Comparison of ENCODE assay signal across 8 cellular contexts in the genomic region with DNA sequence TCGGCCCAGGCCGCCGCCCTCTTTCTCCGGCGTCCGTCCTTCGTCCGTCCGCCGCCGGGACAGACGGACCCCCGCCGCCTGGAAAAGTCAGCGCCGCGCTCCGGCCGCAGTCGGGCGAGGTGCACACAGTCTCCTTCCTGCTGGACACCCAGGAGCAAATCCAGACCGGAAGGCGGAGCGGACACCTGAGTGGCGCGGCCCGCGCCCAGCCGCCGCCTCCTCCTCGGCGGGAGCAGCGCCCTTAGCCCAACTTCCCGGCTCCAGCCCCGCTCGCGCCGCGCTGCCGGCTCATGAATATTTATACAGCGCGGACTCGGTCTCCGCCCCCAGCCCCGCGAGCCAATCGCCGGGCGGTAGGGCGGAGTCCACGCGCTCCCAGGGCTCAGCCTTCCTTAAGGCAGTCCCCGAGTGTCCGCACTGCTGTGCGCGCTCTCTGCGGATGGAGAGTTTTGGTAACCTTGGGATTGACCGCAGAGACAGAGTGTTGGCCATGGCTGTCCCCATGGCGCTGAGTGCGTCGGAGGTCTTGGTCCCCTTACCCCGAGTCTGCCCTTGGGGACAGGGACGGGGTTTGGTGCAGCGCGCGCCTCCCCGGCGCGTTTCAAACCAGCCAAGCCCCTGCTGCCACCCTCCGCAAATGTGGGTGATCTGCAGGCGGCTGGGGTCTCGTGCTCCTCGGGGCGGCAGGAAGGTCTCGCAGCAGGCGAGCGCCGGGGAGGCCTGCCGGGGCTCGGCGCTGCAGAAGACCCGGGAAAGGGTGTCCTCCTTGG. TPM values are rescaled to one million over a fixed set of nuclear protein-coding genes. Genes with fewer than 3 reads are reported as not detected.
DNase-seq lines count a peak whose midpoint lies in the region; ATAC-seq and TF ChIP-seq lines count a peak whose summit lies in the region.

A gene with protein sequence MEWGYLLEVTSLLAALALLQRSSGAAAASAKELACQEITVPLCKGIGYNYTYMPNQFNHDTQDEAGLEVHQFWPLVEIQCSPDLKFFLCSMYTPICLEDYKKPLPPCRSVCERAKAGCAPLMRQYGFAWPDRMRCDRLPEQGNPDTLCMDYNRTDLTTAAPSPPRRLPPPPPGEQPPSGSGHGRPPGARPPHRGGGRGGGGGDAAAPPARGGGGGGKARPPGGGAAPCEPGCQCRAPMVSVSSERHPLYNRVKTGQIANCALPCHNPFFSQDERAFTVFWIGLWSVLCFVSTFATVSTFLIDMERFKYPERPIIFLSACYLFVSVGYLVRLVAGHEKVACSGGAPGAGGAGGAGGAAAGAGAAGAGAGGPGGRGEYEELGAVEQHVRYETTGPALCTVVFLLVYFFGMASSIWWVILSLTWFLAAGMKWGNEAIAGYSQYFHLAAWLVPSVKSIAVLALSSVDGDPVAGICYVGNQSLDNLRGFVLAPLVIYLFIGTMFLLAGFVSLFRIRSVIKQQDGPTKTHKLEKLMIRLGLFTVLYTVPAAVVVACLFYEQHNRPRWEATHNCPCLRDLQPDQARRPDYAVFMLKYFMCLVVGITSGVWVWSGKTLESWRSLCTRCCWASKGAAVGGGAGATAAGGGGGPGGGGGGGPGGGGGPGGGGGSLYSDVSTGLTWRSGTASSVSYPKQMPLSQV (minus strand): TSS at position 274 of the 770 bp plus-strand sequence. CDS start 867 bp downstream, outside the sequence.

- peaks cover 4% of the 10 kb centered on the region; the same call in 2 of the 3 replicates for H3K36me3 Mint-ChIP-seq in GM23338 (ENCODE audit: low read depth)
- H3K36me3 Mint-ChIP-seq in activated naive CD8-positive, alpha-beta T cell treated with anti-CD3 and anti-CD28 coated beads for 36 hours, result no peaks in the 10 kb centered on the region
- no peaks in the 10 kb centered on the region for H3K36me3 Mint-ChIP-seq in osteocyte (ENCODE audit: unreplicated experiment)

- no peak within 1 kb of the TSS for H3K27ac Mint-ChIP-seq in GM23338
- no peak within 1 kb of the TSS for H3K27ac Mint-ChIP-seq in activated naive CD8-positive, alpha-beta T cell treated with anti-CD3 and anti-CD28 coated beads for 36 hours
- peak within 1 kb of the TSS; percentile 41 for H3K27ac Mint-ChIP-seq in osteocyte (ENCODE audit: unreplicated experiment)

- H2AFZ ChIP-seq in GM23338, result peak within 1 kb of the TSS; percentile 87

- H3K4me3 Mint-ChIP-seq in GM23338, result peak within 1 kb of the TSS; percentile 74
- peak within 1 kb of the TSS; percentile 75 for H3K4me3 Mint-ChIP-seq in activated naive CD8-positive, alpha-beta T cell treated with anti-CD3 and anti-CD28 coated beads for 36 hours
- peak within 1 kb of the TSS; percentile 81 for H3K4me3 Mint-ChIP-seq in osteocyte (ENCODE audit: unreplicated experiment)

- H3K27me3 Mint-ChIP-seq in GM23338 (ENCODE audit: insufficient read depth, low read depth, poor library complexity) (peaks cover 39% of the 10 kb centered on the region), osteocyte (ENCODE audit: unreplicated experiment) (no peaks in the 10 kb centered on the region)
- peaks cover 57% of the 10 kb centered on the region for H3K27me3 Mint-ChIP-seq in activated naive CD8-positive, alpha-beta T cell treated with anti-CD3 and anti-CD28 coated beads for 36 hours

- H3K4me1 Mint-ChIP-seq in GM23338 (peaks cover 26% of the 10 kb centered on the region), osteocyte (ENCODE audit: unreplicated experiment) (peaks cover 37% of the 10 kb centered on the region)
- peaks cover 15% of the 10 kb centered on the region for H3K4me1 Mint-ChIP-seq in activated naive CD8-positive, alpha-beta T cell treated with anti-CD3 and anti-CD28 coated beads for 36 hours

- TF ChIP-seq CTCF in GM23338 (conservative IDR thresholded peaks at IDR 0.05; ENCODE audit: low read depth in 2 of 2) (peak in 1 of 2 experiments; percentile 20; a peak in 2 of 4 replicates), osteocyte (IDR thresholded peaks at IDR 0.05) (peak; percentile 24), thoracic aorta (IDR thresholded peaks at IDR 0.05) (no peak)

- DNase-seq in ELR (ENCODE audit: low read depth) (peak; percentile 93), GM23338 (ENCODE audit: low spot score) (peak; percentile 96), LHCN-M2 (ENCODE audit: low read depth) (peak; percentile 86), SK-N-DZ (ENCODE audit: low spot score) (peak; percentile 87), head of caudate nucleus (peak; percentile 78 to 96 (median 91)), osteocyte (ENCODE audit: extremely low spot score, unreplicated experiment) (peak; percentile 96), thoracic aorta (ENCODE audit: low spot score) (peak; percentile 64)
- peak; percentile 81 for DNase-seq in activated naive CD8-positive, alpha-beta T cell treated with anti-CD3 and anti-CD28 coated beads for 36 hours

- peak within 1 kb of the TSS; percentile 96 for H3K4me2 ChIP-seq in GM23338

- H3K4me1 ChIP-seq in GM23338 (ENCODE audit: insufficient read depth), result peaks cover 12% of the 10 kb centered on the region
- H3K4me1 ChIP-seq in thoracic aorta (ENCODE audit: control insufficient read depth in 1 of 2, low read depth in 2 of 2), result peaks cover 8 to 30% of the 10 kb centered on the region in 2 donors

- H3K27me3 ChIP-seq in GM23338 (ENCODE audit: insufficient read depth) (peaks cover 54% of the 10 kb centered on the region), thoracic aorta (replicated peaks; ENCODE audit: insufficient read depth) (no peaks in the 10 kb centered on the region)

- H3K9me3 Mint-ChIP-seq in GM23338, result peaks cover 4% of the 10 kb centered on the region
- no peaks in the 10 kb centered on the region for H3K9me3 Mint-ChIP-seq in activated naive CD8-positive, alpha-beta T cell treated with anti-CD3 and anti-CD28 coated beads for 36 hours
- no peaks in the 10 kb centered on the region for H3K9me3 Mint-ChIP-seq in osteocyte (ENCODE audit: unreplicated experiment)

- H3K4me3 ChIP-seq in GM23338 (peak within 1 kb of the TSS; percentile 71), thoracic aorta (peak within 1 kb of the TSS; percentile 88)

- H3K27ac ChIP-seq in GM23338 (ENCODE audit: low read depth) (no peak within 1 kb of the TSS), thoracic aorta (peak within 1 kb of the TSS; percentile 89 to 96)

- H3K79me2 ChIP-seq in GM23338 (replicated peaks; ENCODE audit: insufficient read depth), result no peaks in the 10 kb centered on the region

- 0 out of 2 replicates have a peak, but pooled peaks cover 16% of the 10 kb centered on the region for H3F3A ChIP-seq in GM23338 (replicated peaks; ENCODE audit: low read depth)

- H3K9me2 ChIP-seq in GM23338 (ENCODE audit: insufficient read depth), result no peaks in the 10 kb centered on the region; the same call in 1 of the 2 replicates

- no peaks in the 10 kb centered on the region for H4K20me1 ChIP-seq in GM23338 (replicated peaks; ENCODE audit: insufficient read depth)

- H3K36me3 ChIP-seq in GM23338 (ENCODE audit: insufficient read depth) (no peaks in the 10 kb centered on the region), thoracic aorta (no peaks in the 10 kb centered on the region)

- ATAC-seq in GM23338, result peak; percentile 71
- peak; percentile 88 for ATAC-seq in thoracic aorta (ENCODE audit: insufficient number of reproducible peaks, low FRiP score, low read depth)

- intact Hi-C loops in head of caudate nucleus (cut with DNase I), result no loop called here

- no peaks in the 10 kb centered on the region for H3K9me3 ChIP-seq in thoracic aorta

TF ChIP-seq in GM23338, 12 proteins besides CTCF, POLR2A, EP300 and RAD21 (continues in another document):
- no peak for TF ChIP-seq CREB1 (CRISPR knock-in tag; IDR thresholded peaks at IDR 0.05; ENCODE audit: low read depth)
- no peak for TF ChIP-seq ZNF114 (CRISPR knock-in tag; IDR thresholded peaks at IDR 0.05)
- TF ChIP-seq EZH2 (IDR thresholded peaks at IDR 0.05; ENCODE audit: low read depth, unreplicated experiment), result no peak
- peak; percentile 88 for TF ChIP-seq POLR2AphosphoS5 (IDR thresholded peaks at IDR 0.05; ENCODE audit: low read depth)
- no peak for TF ChIP-seq EZH2phosphoT487 (IDR thresholded peaks at IDR 0.05; ENCODE audit: unreplicated experiment)

RNA-seq across cellular contexts. Expression of the gene that starts here (rescaled TPM):
- 7.9 and 8.7 TPM in 2 replicates for total RNA-seq in GM23338 (2014; rRNA removed; shearing (Covaris generic))
- 0.47 and 0.99 TPM in 2 replicates for polyA plus RNA-seq in GM23338 (2016; fragmentation: Nextera tagmentation; extraction: Ambion mirVana)
- total RNA-seq in LHCN-M2 (2014; rRNA removed) (4.1 and 4.2 TPM in 2 replicates), osteocyte (28.0 and 28.7 TPM in 2 replicates), thoracic aorta (10 to 100 TPM; 12.4 to 21.3 TPM)
- polyA plus RNA-seq in LHCN-M2 (2012), result 1.4 TPM
- polyA plus RNA-seq in SK-N-DZ (2014; cell fraction: cytosol; rRNA removed), result 1.1 and 1.3 TPM in 2 replicates
- polyA plus RNA-seq in SK-N-DZ (2014; cell fraction: nucleus; rRNA removed), result 0.28 and 0.52 TPM in 2 replicates
- total RNA-seq in activated naive CD8-positive, alpha-beta T cell treated with anti-CD3 and anti-CD28 coated beads for 36 hours, result under 1 TPM; 0.10 to 0.21 TPM

Comparison
In these comparisons a context has a peak if more than half of its experiments do, and no peak if none do; other contexts are left out.
1. Peak in DNase-seq in activated naive CD8-positive, alpha-beta T cell treated with anti-CD3 and anti-CD28 coated beads for 36 hours; RNA of the gene not detected or under 1 TPM.